Comparison of ENCODE assay signal across 1 cellular context in the genomic region with DNA sequence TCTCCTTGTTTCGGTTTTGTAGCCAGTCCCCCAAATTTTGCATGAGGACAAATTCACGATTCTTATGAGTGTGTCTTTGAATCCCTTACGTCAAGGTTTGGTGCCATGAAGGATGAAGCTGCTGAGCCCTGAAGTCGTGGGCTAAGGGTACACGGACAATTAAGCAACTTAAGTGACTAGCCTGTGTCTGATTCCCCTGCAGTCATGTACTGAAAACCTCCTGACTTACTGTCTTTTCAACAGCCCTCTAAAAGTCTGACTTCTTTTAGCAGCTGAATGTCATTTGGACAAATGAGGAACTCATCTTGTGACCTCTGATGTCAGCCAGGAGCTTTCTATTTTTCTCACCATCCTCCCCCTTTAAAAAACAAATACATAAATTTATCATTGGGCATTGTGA.
TF ChIP-seq lines count a peak whose summit lies in the region.

No MANE protein-coding gene starts in this region.

TF ChIP-seq in K562, 482 proteins besides CTCF, POLR2A, EP300 and RAD21 (continued from another document):
- TF ChIP-seq, protein P1, sequence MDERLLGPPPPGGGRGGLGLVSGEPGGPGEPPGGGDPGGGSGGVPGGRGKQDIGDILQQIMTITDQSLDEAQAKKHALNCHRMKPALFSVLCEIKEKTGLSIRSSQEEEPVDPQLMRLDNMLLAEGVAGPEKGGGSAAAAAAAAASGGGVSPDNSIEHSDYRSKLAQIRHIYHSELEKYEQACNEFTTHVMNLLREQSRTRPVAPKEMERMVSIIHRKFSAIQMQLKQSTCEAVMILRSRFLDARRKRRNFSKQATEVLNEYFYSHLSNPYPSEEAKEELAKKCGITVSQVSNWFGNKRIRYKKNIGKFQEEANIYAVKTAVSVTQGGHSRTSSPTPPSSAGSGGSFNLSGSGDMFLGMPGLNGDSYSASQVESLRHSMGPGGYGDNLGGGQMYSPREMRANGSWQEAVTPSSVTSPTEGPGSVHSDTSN (CRISPR knock-in tag; IDR thresholded peaks at IDR 0.05; ENCODE audit: low read depth) = no peak
- TF ChIP-seq, protein P1 (tag; conservative IDR thresholded peaks at IDR 0.05; ENCODE audit: low read depth) = peak; percentile 76
